25 cellular contexts compared by ENCODE assay signal in genomic region chr4:110798682-110799081, GRCh38.
DNase-seq lines count a peak whose midpoint lies in the region; ATAC-seq and TF ChIP-seq lines count a peak whose summit lies in the region.
"Had no signal": no experiment of that assay in that cellular context is flagged by ENCODE, and none has a peak within 500 bp of the region (broad histone marks: within the 10 kb centered on the region; RNA-seq: fewer than 3 reads in every experiment).

No MANE protein-coding gene starts in this region.

- H3K9me3 Mint-ChIP-seq in activated CD8-positive, alpha-beta T cell treated with anti-CD3 and anti-CD28 coated beads, Interleukin-2, amount 10 ng/mL, durations not matched to agents 7 days and 5 days (ENCODE audit: insufficient read depth), result no peaks in the 10 kb centered on the region
- H3K9me3 Mint-ChIP-seq: CD4-positive, alpha-beta T cell; GM23338 had no signal

- H3K27ac ChIP-seq in SK-N-MC, result peak overlapping the region; percentile 38; the same call in 1 of the 2 replicates
- no peak overlapping the region for H3K27ac ChIP-seq in thyroid gland
- H3K27ac ChIP-seq: A549, BLaER1, KMS-11, RWPE1 had no signal

- H3K36me3 ChIP-seq in SK-N-MC (ENCODE audit: insufficient read depth, low read length) (no peaks in the 10 kb centered on the region), thyroid gland (no peaks in the 10 kb centered on the region)
- H3K36me3 ChIP-seq: BLaER1, HAP-1 had no signal

- H3K27me3 Mint-ChIP-seq in activated CD8-positive, alpha-beta T cell treated with anti-CD3 and anti-CD28 coated beads, Interleukin-2, amount 10 ng/mL, durations not matched to agents 7 days and 5 days (ENCODE audit: low read depth), result no peaks in the 10 kb centered on the region

- no peaks in the 10 kb centered on the region for H3K4me1 Mint-ChIP-seq in activated CD8-positive, alpha-beta T cell treated with anti-CD3 and anti-CD28 coated beads, Interleukin-2, amount 10 ng/mL, durations not matched to agents 7 days and 5 days (ENCODE audit: low read depth)

- H3K4me1 ChIP-seq in thyroid gland, result no peaks in the 10 kb centered on the region
- H3K4me1 ChIP-seq: BLaER1 had no signal

- WGBS in thyroid gland, 2 donors, result 34 to 44% methylated on average over 13 of the region's 13 CpGs

- CTCF ChIA-PET in activated CD8-positive, alpha-beta T cell treated with anti-CD3 and anti-CD28 coated beads, Interleukin-2, amount 10 ng/mL, durations not matched to agents 7 days and 5 days (lab: Charles Lee), result no interaction called here

- DNase-seq in EH (ENCODE audit: low read depth), result peak; percentile 8
- peak; percentile 37 for DNase-seq in SK-N-MC (ENCODE audit: low read depth, low spot score)
- DNase-seq in iris pigment epithelial cell (ENCODE audit: low read depth), result peak; percentile 18
- DNase-seq in thyroid gland, result peak; percentile 1 to 4
- DNase-seq in middle frontal gyrus (ENCODE audit: extremely low spot score, low spot score), result no peak
- DNase-seq in activated CD8-positive, alpha-beta T cell treated with anti-CD3 and anti-CD28 coated beads, Interleukin-2, amount 10 ng/mL, durations not matched to agents 7 days and 5 days, result no peak
- no peak for DNase-seq in NCI-H748 (lab: John Stamatoyannopoulos, UW; ENCODE audit: unreplicated experiment)
- DNase-seq: Caco-2; CD4-positive, alpha-beta T cell; DMS 273 treated with DMSO at 0.1 percent for 48 hours; GDM1; IMR-90; MV-4-11; NCI-H1694; NCI-H2081; NCI-H2171 treated with DMSO at 0.1 percent for 48 hours; NCI-H524 treated with DMSO at 0.1 percent for 48 hours; SHP77 treated with DMSO at 0.1 percent for 48 hours; SK-N-SH had no signal

- ATAC-seq in activated CD8-positive, alpha-beta T cell treated with anti-CD3 and anti-CD28 coated beads, Interleukin-2, amount 10 ng/mL, durations not matched to agents 7 days and 5 days, result no peak
- ATAC-seq: A549, GM23338 had no signal

- H3K36me3 Mint-ChIP-seq in activated CD8-positive, alpha-beta T cell treated with anti-CD3 and anti-CD28 coated beads, Interleukin-2, amount 10 ng/mL, durations not matched to agents 7 days and 5 days (ENCODE audit: low read depth), result no peaks in the 10 kb centered on the region

- H3K9me3 ChIP-seq in SK-N-MC (ENCODE audit: low read depth, low read length) (no peaks in the 10 kb centered on the region), thyroid gland (no peaks in the 10 kb centered on the region)
- H3K9me3 ChIP-seq: A549, BLaER1, Caco-2, HAP-1, SK-N-SH had no signal

- H3K27me3 ChIP-seq in thyroid gland, result no peaks in the 10 kb centered on the region
- H3K27me3 ChIP-seq: BLaER1 had no signal

- intact Hi-C loops in thyroid gland (cut with DNase I), result no loop called here

- no peak overlapping the region for H3K9ac ChIP-seq in SK-N-MC (ENCODE audit: insufficient read length)
- H3K9ac ChIP-seq: BLaER1, KMS-11, SK-N-SH had no signal

- no peak for TF ChIP-seq POLR2A in thyroid gland (IDR thresholded peaks at IDR 0.05)

- H3K4me3 ChIP-seq in SK-N-MC (peak overlapping the region; percentile 58), thyroid gland (replicated peaks in 1 of 3) (no peak overlapping the region)
- H3K4me3 ChIP-seq: A549, BLaER1, GM23338, HAP-1 had no signal

- H3K27ac Mint-ChIP-seq in activated CD8-positive, alpha-beta T cell treated with anti-CD3 and anti-CD28 coated beads, Interleukin-2, amount 10 ng/mL, durations not matched to agents 7 days and 5 days, result no peak overlapping the region
- H3K27ac Mint-ChIP-seq: CD4-positive, alpha-beta T cell; GM23338 had no signal

- no peak for TF ChIP-seq CTCF in thyroid gland (IDR thresholded peaks at IDR 0.05)

- H3K4me3 Mint-ChIP-seq in activated CD8-positive, alpha-beta T cell treated with anti-CD3 and anti-CD28 coated beads, Interleukin-2, amount 10 ng/mL, durations not matched to agents 7 days and 5 days, result no peak overlapping the region
- H3K4me3 Mint-ChIP-seq: CD4-positive, alpha-beta T cell; GM23338 had no signal

- POLR2A ChIA-PET in activated CD8-positive, alpha-beta T cell treated with anti-CD3 and anti-CD28 coated beads, Interleukin-2, amount 10 ng/mL, durations not matched to agents 7 days and 5 days (lab: Charles Lee), result no interaction called here

Comparison
In these comparisons a context has a peak if more than half of its experiments do, and no peak if none do; other contexts are left out.
1. DNase-seq: peak in EH (single experiment), SK-N-MC (single experiment), iris pigment epithelial cell (single experiment) and thyroid gland (2 of 2); none in middle frontal gyrus (single experiment), activated CD8-positive, alpha-beta T cell treated with anti-CD3 and anti-CD28 coated beads, Interleukin-2, amount 10 ng/mL, durations not matched to agents 7 days and 5 days (single experiment) and NCI-H748 (single experiment).